ENCODE assay signal across 10 cellular contexts in genomic region chr2:186544255-186544675, GRCh38. TPM values are rescaled to one million over a fixed set of nuclear protein-coding genes. Genes with fewer than 3 reads are reported as not detected.
DNase-seq lines count a peak whose midpoint lies in the region; ATAC-seq and TF ChIP-seq lines count a peak whose summit lies in the region.
"Had no signal": no experiment of that assay in that cellular context is flagged by ENCODE, and none has a peak within 500 bp of the region (broad histone marks: within the 10 kb centered on the region; RNA-seq: fewer than 3 reads in every experiment).

No MANE protein-coding gene starts in this region.

- H3K9me2 ChIP-seq in Karpas-422 (replicated peaks; ENCODE audit: insufficient read depth, low read length): no peaks in the 10 kb centered on the region

- H3K27me3 ChIP-seq in Karpas-422 (ENCODE audit: low read length): no peaks in the 10 kb centered on the region
- H3K27me3 ChIP-seq: dorsolateral prefrontal cortex had no signal

- ATAC-seq in GM18868 (IDR thresholded peaks at IDR 0.05; ENCODE audit: unreplicated experiment) (peak; percentile 66), SK-N-SH treated with all-trans-retinoic acid at 6 μM for 48 hours (peak; percentile 88)

- H3K4me2 ChIP-seq in Karpas-422 (ENCODE audit: low read depth, low read length, poor library complexity, severe bottlenecking): no peak overlapping the region

- no peak overlapping the region for H2AFZ ChIP-seq in Karpas-422 (ENCODE audit: low read length)

- H3K27ac ChIP-seq in Karpas-422 (ENCODE audit: low read length): no peak overlapping the region

- peak; percentile 89 for DNase-seq in fibroblast of villous mesenchyme (ENCODE audit: low read depth)
- DNase-seq in retinal pigment epithelial cell (ENCODE audit: low read depth): peak; percentile 80
- no peak for DNase-seq in Karpas-422
- no peak for DNase-seq in NOMO-1 treated with DMSO at 0.1 percent for 48 hours (lab: John Stamatoyannopoulos, UW; ENCODE audit: unreplicated experiment)
- DNase-seq in NCI-H2081 treated with DMSO at 0.1 percent for 48 hours (lab: John Stamatoyannopoulos, UW): no peak
- DNase-seq in MV-4-11 (lab: John Stamatoyannopoulos, UW): no peak
- DNase-seq: dorsolateral prefrontal cortex, NCI-H2171 had no signal

- H4K20me1 ChIP-seq in Karpas-422 (ENCODE audit: insufficient read depth, low read depth, low read length): no peaks in the 10 kb centered on the region

- H3K4me3 ChIP-seq in fibroblast of villous mesenchyme (ENCODE audit: low read depth, low read length): no peak overlapping the region
- no peak overlapping the region for H3K4me3 ChIP-seq in retinal pigment epithelial cell (ENCODE audit: low read length)
- H3K4me3 ChIP-seq in Karpas-422 (ENCODE audit: low read length): no peak overlapping the region
- H3K4me3 ChIP-seq: dorsolateral prefrontal cortex had no signal

- TF ChIP-seq CTCF in fibroblast of villous mesenchyme (IDR thresholded peaks at IDR 0.05; ENCODE audit: insufficient read depth, low read depth, low read length) (no peak), retinal pigment epithelial cell (conservative IDR thresholded peaks at IDR 0.05; ENCODE audit: low read depth, low read length) (no peak)

- no peaks in the 10 kb centered on the region for H3K9me3 ChIP-seq in Karpas-422 (ENCODE audit: low read length)

- no peaks in the 10 kb centered on the region for H3K4me1 ChIP-seq in Karpas-422 (ENCODE audit: low read length)

- H3K79me2 ChIP-seq in Karpas-422 (ENCODE audit: low read length): no peaks in the 10 kb centered on the region

- no peaks in the 10 kb centered on the region for H3K36me3 ChIP-seq in Karpas-422 (ENCODE audit: insufficient read depth, low read length)

- H3K9ac ChIP-seq in Karpas-422 (ENCODE audit: low read length): no peak overlapping the region

TF ChIP-seq in SK-N-SH treated with all-trans-retinoic acid at 6 μM for 48 hours, 23 proteins besides CTCF, POLR2A, EP300 and RAD21:
- peak; percentile 54 for TF ChIP-seq TCF4 (CRISPR knock-in tag; IDR thresholded peaks at IDR 0.05; ENCODE audit: borderline replicate concordance)
- peak; percentile 73; the same call in 1 of the 2 replicates for TF ChIP-seq CREB5 (CRISPR knock-in tag; IDR thresholded peaks at IDR 0.05; ENCODE audit: low read depth)
- peak; percentile 96 for TF ChIP-seq ISL1 (CRISPR knock-in tag; IDR thresholded peaks at IDR 0.05)
- no peak for TF ChIP-seq TSHZ2 (CRISPR knock-in tag; IDR thresholded peaks at IDR 0.05)

RNA-seq across cellular contexts. Expression of gene ITGAV, which starts 45.6 kb away (rescaled TPM):
- 260 and 417 TPM in 2 replicates for total RNA-seq in fibroblast of villous mesenchyme
- total RNA-seq in Karpas-422 (2014; rRNA removed; shearing (Covaris generic); ENCODE audit: low replicate concordance): 3.4 and 4.9 TPM in 2 replicates

RNA-seq across cellular contexts. Expression of gene ZC3H15, which starts 58.2 kb away (rescaled TPM):
- total RNA-seq in fibroblast of villous mesenchyme: 59.9 and 84.2 TPM in 2 replicates
- total RNA-seq in Karpas-422 (2014; rRNA removed; shearing (Covaris generic); ENCODE audit: low replicate concordance): 58.9 and 66.5 TPM in 2 replicates

Comparison
In these comparisons a context has a peak if more than half of its experiments do, and no peak if none do; other contexts are left out.
1. DNase-seq: peak in fibroblast of villous mesenchyme (single experiment) and retinal pigment epithelial cell (single experiment); none in Karpas-422 (single experiment), NOMO-1 treated with DMSO at 0.1 percent for 48 hours (single experiment), NCI-H2081 treated with DMSO at 0.1 percent for 48 hours (single experiment) and MV-4-11 (single experiment).
2. RNA of gene ITGAV, which starts 45.6 kb away (total RNA-seq): 260 to 417 TPM in fibroblast of villous mesenchyme; 3.4 to 4.9 TPM in Karpas-422; every median in the first group is over 10 times any median in the second.